Comparison of ENCODE assay signal across 1 cellular context in the genomic region with DNA sequence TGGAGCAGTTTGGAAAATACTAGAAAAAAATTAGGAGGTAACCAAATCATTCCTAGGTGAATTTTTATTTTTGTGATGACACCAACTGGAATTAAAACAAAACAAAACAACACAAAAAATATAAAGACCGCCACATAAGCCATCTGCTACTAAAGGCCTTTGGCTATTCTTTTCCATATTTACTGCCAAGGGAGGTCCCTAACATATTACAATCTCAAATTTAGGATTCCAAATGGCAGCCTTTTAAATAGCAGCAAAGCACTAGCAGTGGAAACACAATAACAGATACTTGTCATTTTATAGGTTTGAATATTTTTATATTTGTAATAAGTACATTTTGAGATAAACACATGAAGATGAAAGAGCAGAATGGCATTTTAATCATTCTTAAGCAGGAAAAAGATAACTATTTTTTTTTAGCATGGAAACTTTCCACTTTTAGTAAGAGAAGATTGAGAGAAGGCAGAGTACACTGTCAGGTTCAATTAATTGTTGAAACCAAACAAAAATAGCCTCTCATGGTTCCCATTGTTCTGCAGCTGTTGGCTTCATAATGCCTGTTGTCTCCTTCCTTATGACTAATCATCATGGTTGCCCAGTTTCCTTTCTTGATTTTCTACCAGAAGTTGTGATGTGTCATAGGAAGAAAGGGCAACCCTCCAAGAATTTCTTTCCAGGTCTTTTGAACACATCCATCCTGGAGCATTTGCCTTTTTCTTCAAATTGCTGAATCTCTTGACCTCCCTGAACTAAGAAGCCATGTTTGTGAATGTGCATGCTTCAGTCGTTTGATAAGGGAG.
TF ChIP-seq lines count a peak whose summit lies in the region.

No MANE protein-coding gene starts in this region.

TF ChIP-seq in HCT116, 20 proteins besides CTCF, POLR2A, EP300 and RAD21 (continued from another document):
- TF ChIP-seq, protein P1, sequence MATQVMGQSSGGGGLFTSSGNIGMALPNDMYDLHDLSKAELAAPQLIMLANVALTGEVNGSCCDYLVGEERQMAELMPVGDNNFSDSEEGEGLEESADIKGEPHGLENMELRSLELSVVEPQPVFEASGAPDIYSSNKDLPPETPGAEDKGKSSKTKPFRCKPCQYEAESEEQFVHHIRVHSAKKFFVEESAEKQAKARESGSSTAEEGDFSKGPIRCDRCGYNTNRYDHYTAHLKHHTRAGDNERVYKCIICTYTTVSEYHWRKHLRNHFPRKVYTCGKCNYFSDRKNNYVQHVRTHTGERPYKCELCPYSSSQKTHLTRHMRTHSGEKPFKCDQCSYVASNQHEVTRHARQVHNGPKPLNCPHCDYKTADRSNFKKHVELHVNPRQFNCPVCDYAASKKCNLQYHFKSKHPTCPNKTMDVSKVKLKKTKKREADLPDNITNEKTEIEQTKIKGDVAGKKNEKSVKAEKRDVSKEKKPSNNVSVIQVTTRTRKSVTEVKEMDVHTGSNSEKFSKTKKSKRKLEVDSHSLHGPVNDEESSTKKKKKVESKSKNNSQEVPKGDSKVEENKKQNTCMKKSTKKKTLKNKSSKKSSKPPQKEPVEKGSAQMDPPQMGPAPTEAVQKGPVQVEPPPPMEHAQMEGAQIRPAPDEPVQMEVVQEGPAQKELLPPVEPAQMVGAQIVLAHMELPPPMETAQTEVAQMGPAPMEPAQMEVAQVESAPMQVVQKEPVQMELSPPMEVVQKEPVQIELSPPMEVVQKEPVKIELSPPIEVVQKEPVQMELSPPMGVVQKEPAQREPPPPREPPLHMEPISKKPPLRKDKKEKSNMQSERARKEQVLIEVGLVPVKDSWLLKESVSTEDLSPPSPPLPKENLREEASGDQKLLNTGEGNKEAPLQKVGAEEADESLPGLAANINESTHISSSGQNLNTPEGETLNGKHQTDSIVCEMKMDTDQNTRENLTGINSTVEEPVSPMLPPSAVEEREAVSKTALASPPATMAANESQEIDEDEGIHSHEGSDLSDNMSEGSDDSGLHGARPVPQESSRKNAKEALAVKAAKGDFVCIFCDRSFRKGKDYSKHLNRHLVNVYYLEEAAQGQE (IDR thresholded peaks at IDR 0.05; ENCODE audit: low read depth) = no peak
TF ChIP-seq in HCT116: peak in this region for 4.
